Comparison of ENCODE assay signal across 8 cellular contexts in the genomic region with DNA sequence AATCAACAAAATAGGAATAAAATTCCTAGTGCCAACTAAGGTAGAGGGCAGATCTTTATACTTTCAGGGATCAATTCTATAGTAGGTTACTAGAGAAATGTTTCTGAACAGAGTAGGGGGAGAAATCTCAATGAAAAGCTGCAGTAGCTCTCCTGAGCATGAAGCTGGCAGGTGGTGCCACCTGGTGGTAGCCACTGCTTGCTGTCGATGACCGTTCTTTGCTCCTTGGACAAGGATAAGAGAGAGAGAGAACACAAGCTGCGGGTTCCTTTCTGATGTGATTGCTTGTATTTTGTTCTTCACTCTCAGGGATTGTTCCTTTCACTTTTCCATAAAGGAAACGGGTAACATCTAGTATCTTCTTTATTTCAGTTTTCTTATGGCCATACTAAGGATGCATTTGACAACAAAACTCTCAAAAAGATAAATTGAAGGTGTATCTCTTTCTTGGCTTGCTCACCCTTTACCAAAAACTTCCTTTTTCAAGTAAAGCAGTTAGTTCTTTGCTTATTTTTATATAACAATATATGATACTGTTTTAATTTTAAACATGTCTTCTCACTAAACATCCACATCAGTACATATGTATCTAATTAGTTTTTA.
A peak's percentile ranks its signal among the peaks of the same experiment; 100 is the strongest.
DNase-seq lines count a peak whose midpoint lies in the region; ATAC-seq and TF ChIP-seq lines count a peak whose summit lies in the region.

No MANE protein-coding gene starts in this region.

- no peak overlapping the region for H3K4me3 ChIP-seq in WERI-Rb-1 (ENCODE audit: low read depth, low read length)
- H3K4me3 ChIP-seq in cardiac fibroblast (replicated peaks in 1 of 2; ENCODE audit: low read depth in 2 of 2, low read length in 2 of 2) = no peak overlapping the region

- in situ Hi-C loops in ACHN (cut with HindIII; ENCODE audit: low pct_ligation_motif_present, low pct_unique_long_range_greater_than_20kb, low sequenced_read_pairs) = loop anchor here (5.0 kb wide), 1 partner anchor 166 kb away; no protein-coding TSS in a partner anchor

- TF ChIP-seq CTCF in WERI-Rb-1 (IDR thresholded peaks at IDR 0.05; ENCODE audit: low read depth, low read length) (peak; percentile 98), cardiac fibroblast (IDR thresholded peaks at IDR 0.05; ENCODE audit: low read depth, low read length) (peak; percentile 96)

- ATAC-seq in GM18508 (IDR thresholded peaks at IDR 0.05; ENCODE audit: insufficient read depth, unreplicated experiment) (peak; percentile 90), HG03064 (IDR thresholded peaks at IDR 0.05; ENCODE audit: low read depth, unreplicated experiment) (peak; percentile 74)

- no peaks in the 10 kb centered on the region for H3K36me3 ChIP-seq in WERI-Rb-1

- H3K27ac ChIP-seq in WERI-Rb-1 = no peak overlapping the region

- DNase-seq in ACHN (peak; percentile 81), NCI-H2196 (lab: John Stamatoyannopoulos, UW; ENCODE audit: unreplicated experiment) (peak; percentile 67), WERI-Rb-1 (peak; percentile 85), cardiac fibroblast (ENCODE audit: low read depth in 2 of 2) (peak; percentile 81 to 83), kidney tubule cell (ENCODE audit: low spot score) (peak; percentile 77)
- peak; percentile 50 to 55 for DNase-seq in stimulated activated CD4-positive, alpha-beta T cell treated with anti-CD3 and anti-CD28 coated beads, Interleukin-4, amount 100 ng/mL, for 48 hours (ENCODE audit: low read depth in 2 of 2)

- no peaks in the 10 kb centered on the region for H3K9me3 ChIP-seq in WERI-Rb-1 (ENCODE audit: severe bottlenecking)

- peaks cover 13% of the 10 kb centered on the region for H3K27me3 ChIP-seq in WERI-Rb-1 (ENCODE audit: insufficient read depth, low read depth, severe bottlenecking)
